In the genomic region with DNA sequence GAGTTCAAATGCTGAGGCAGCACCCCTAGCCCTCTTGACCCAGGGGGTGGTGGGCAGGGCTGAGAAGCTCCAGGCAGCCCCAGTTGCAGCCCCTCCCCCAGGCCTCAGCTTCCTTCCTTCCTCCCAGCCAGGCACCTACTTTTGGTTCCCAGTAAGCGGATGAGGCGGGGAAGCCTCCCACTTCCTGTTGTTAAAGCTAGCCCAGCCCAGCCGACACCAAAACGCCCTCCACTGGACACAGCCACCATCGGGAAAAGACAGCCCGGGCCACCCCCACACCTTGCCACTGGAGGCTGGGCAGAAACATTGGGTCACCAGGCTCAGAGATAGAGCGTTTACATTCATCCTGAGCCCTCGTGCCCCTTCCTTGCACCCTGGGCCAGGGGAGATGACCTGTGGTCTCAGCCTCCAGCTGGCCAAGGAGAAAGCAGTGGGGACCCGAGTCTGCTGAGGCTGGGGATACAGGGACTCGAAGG, we compare ENCODE assay signal across 8 cellular contexts. TPM values are rescaled to one million over a fixed set of nuclear protein-coding genes. Genes with fewer than 3 reads are reported as not detected.
A peak's percentile ranks its signal among the peaks of the same experiment; 100 is the strongest.
DNase-seq lines count a peak whose midpoint lies in the region; ATAC-seq and TF ChIP-seq lines count a peak whose summit lies in the region.

No MANE protein-coding gene starts in this region.

- no peaks in the 10 kb centered on the region for H3K9me3 Mint-ChIP-seq in H9

- H3K56ac ChIP-seq in H9 (ENCODE audit: insufficient read length, low read depth, low read length): no peak overlapping the region

- H3K4me3 ChIP-seq in SJCRH30: no peak overlapping the region

- no peak for ATAC-seq in HG02571 (IDR thresholded peaks at IDR 0.05; ENCODE audit: unreplicated experiment)

- H3K36me3 Mint-ChIP-seq in H9 (ENCODE audit: insufficient read depth in 1 of 3, low read depth in 3 of 3): peaks cover 15 to 44% (median 35%) of the 10 kb centered on the region in 3 experiments; a peak in 6 of 7 replicates

- H4K91ac ChIP-seq in H9 (ENCODE audit: insufficient read length, low read depth, low read length): no peak overlapping the region

- H3K9ac ChIP-seq in H9 (ENCODE audit: extremely low read depth, insufficient read length, low read length): no peak overlapping the region

- H3K4ac ChIP-seq in H9 (ENCODE audit: low read depth, low read length): no peak overlapping the region

- no CpG with 5 or more reads among the region's 10 CpGs for WGBS in H9 (ENCODE audit: extremely low coverage, insufficient read length, low lambda C conversion rate)

- H2AK5ac ChIP-seq in H9 (ENCODE audit: insufficient read length, low read length): no peak overlapping the region

- H3K18ac ChIP-seq in H9 (ENCODE audit: insufficient read length, low read depth, low read length): no peak overlapping the region

- H3K36me3 ChIP-seq in SJCRH30: no peaks in the 10 kb centered on the region

- no peak overlapping the region for H2BK120ac ChIP-seq in H9 (ENCODE audit: low read depth, low read length, poor library complexity, severe bottlenecking)

- H3K27ac Mint-ChIP-seq in H9: peak overlapping the region in 2 of 3 experiments; percentile 77 to 87; a peak in 2 of 7 replicates

- H3K27me3 ChIP-seq in H9 (ENCODE audit: insufficient read depth, low read length) (no peaks in the 10 kb centered on the region; the same call in 1 of the 2 replicates), SJCRH30 (no peaks in the 10 kb centered on the region)

- H3K79me1 ChIP-seq in H9 (ENCODE audit: insufficient read depth, low read depth, low read length, poor library complexity, severe bottlenecking): no peaks in the 10 kb centered on the region

- no peaks in the 10 kb centered on the region for H3K9me3 ChIP-seq in H9 (ENCODE audit: control insufficient read depth, low read depth, low read length)
- H3K9me3 ChIP-seq in SJCRH30 (replicated peaks): no peaks in the 10 kb centered on the region

- H4K5ac ChIP-seq in H9 (ENCODE audit: insufficient read length, low read depth, low read length): no peak overlapping the region

- peaks cover 2% of the 10 kb centered on the region; the same call in 1 of the 2 replicates for H3K27me3 Mint-ChIP-seq in H9 (ENCODE audit: low read depth)

- no peak overlapping the region for H3T11ph ChIP-seq in H9 (ENCODE audit: low read length)

- H3K4me1 Mint-ChIP-seq in H9: peaks cover 15 to 25% of the 10 kb centered on the region in 2 experiments

- H2BK5ac ChIP-seq in H9 (ENCODE audit: insufficient read length, low read length): no peak overlapping the region

- H4K20me1 ChIP-seq in H9 (ENCODE audit: control insufficient read depth, insufficient read depth, insufficient read length): no peaks in the 10 kb centered on the region

- H2BK12ac ChIP-seq in H9 (ENCODE audit: insufficient read length, low read depth, low read length): no peak overlapping the region

- H2BK15ac ChIP-seq in H9 (ENCODE audit: low read depth, low read length): no peak overlapping the region

- H2AFZ ChIP-seq in H9 (ENCODE audit: low read length): no peak overlapping the region

- no peaks in the 10 kb centered on the region for H3K79me2 ChIP-seq in H9 (ENCODE audit: insufficient read depth, low read length)

- H3K27ac ChIP-seq in H9 (ENCODE audit: insufficient read length, low read depth, low read length): peak overlapping the region; percentile 24
- H3K27ac ChIP-seq in cingulate gyrus (ENCODE audit: low read depth, low read length): peak overlapping the region; percentile 98
- no peak overlapping the region for H3K27ac ChIP-seq in SJCRH30

- H3K4me1 ChIP-seq in H9 (ENCODE audit: insufficient read depth, low read length) (peaks cover 5% of the 10 kb centered on the region; the same call in 1 of the 2 replicates), SJCRH30 (no peaks in the 10 kb centered on the region)

- H3K4me2 ChIP-seq in H9 (ENCODE audit: insufficient read depth, insufficient read length, low read length): no peak overlapping the region

- H3K23me2 ChIP-seq in H9 (ENCODE audit: insufficient read length, low read depth, low read length, poor library complexity, severe bottlenecking): peaks cover 13% of the 10 kb centered on the region

- peak; percentile 96 for DNase-seq in 8988T
- peak; percentile 87 for DNase-seq in H9
- DNase-seq in T-helper 22 cell (ENCODE audit: low read depth): peak; percentile 40
- peak; percentile 86 for DNase-seq in left kidney (ENCODE audit: low read depth, low spot score)
- DNase-seq in stimulated activated CD4-positive, alpha-beta T cell treated with anti-CD3 and anti-CD28 coated beads, Interleukin-2, amount 100 ng/mL, for 24 hours: peak; percentile 53 to 58
- no peak for DNase-seq in SJCRH30

- TF ChIP-seq CTCF in H9 (conservative IDR thresholded peaks at IDR 0.05): peak; percentile 48; the same call in 2 of the 3 replicates

- no peak overlapping the region; the same call in 1 of the 2 replicates for H3K14ac ChIP-seq in H9 (ENCODE audit: insufficient read depth, low read length)

- H4K8ac ChIP-seq in H9 (replicated peaks; ENCODE audit: insufficient read length, low read depth, low read length): no peak overlapping the region

- H2BK20ac ChIP-seq in H9 (ENCODE audit: low read depth, low read length, poor library complexity, severe bottlenecking): no peak overlapping the region

- H3K4me3 Mint-ChIP-seq in H9: peak overlapping the region; percentile 19 to 23; a peak in 3 of 5 replicates

- H3K23ac ChIP-seq in H9 (ENCODE audit: insufficient read length, low read depth, low read length): no peak overlapping the region

RNA-seq across cellular contexts. Expression of a gene that starts 3.5 kb away (rescaled TPM):
- total RNA-seq in H9 (2021): 23.5 and 24.0 TPM in 2 replicates
- total RNA-seq in SJCRH30 (2014; rRNA removed; shearing (Covaris generic)): 9.1 and 9.6 TPM in 2 replicates

RNA-seq across cellular contexts. Expression of a gene that starts 57.2 kb away (rescaled TPM):
- 1,592 and 1,656 TPM in 2 replicates for total RNA-seq in H9 (2021)
- 1,784 and 1,861 TPM in 2 replicates for total RNA-seq in SJCRH30 (2014; rRNA removed; shearing (Covaris generic))

Comparison
In these comparisons a context has a peak if more than half of its experiments do, and no peak if none do; other contexts are left out.
1. DNase-seq: peak in 8988T (single experiment), H9 (single experiment), T-helper 22 cell (single experiment), left kidney (single experiment) and stimulated activated CD4-positive, alpha-beta T cell treated with anti-CD3 and anti-CD28 coated beads, Interleukin-2, amount 100 ng/mL, for 24 hours (2 of 2); none in SJCRH30 (0 of 2).